20 cellular contexts compared by ENCODE assay signal in genomic region chr3:153734777-153735551, GRCh38.
A peak's percentile ranks its signal among the peaks of the same experiment; 100 is the strongest.
DNase-seq lines count a peak whose midpoint lies in the region; ATAC-seq, FAIRE-seq and TF ChIP-seq lines count a peak whose summit lies in the region.
"Had no signal": no experiment of that assay in that cellular context is flagged by ENCODE, and none has a peak within 500 bp of the region (broad histone marks: within the 10 kb centered on the region; RNA-seq: fewer than 3 reads in every experiment).

No MANE protein-coding gene starts in this region.

- no peak overlapping the region for H3K27ac ChIP-seq in foreskin keratinocyte

- no peaks in the 10 kb centered on the region for H3K36me3 ChIP-seq in skeletal muscle satellite cell (ENCODE audit: insufficient read depth, low read length)

- peak overlapping the region; percentile 23 for H3K4me2 ChIP-seq in skeletal muscle satellite cell (ENCODE audit: low read length)

- TF ChIP-seq POLR2A in H54 (IDR thresholded peaks at IDR 0.05; ENCODE audit: low read depth, low read length): no peak
- no peak for TF ChIP-seq POLR2A in GM12891 (IDR thresholded peaks at IDR 0.05; ENCODE audit: low read depth, low read length)

- peak; percentile 69 for FAIRE-seq in H54 (lab: Jason Lieb, UNC)
- FAIRE-seq in GM12891 (lab: Jason Lieb, UNC): no peak
- FAIRE-seq in frontal cortex (lab: Jason Lieb, UNC): no peak

- peak; percentile 97 for ATAC-seq in foreskin keratinocyte
- no peak for ATAC-seq in HG03342 (IDR thresholded peaks at IDR 0.05; ENCODE audit: unreplicated experiment)
- ATAC-seq: activated CD4-positive, alpha-beta T cell treated with anti-CD3 and anti-CD28 coated beads for 36 hours; left lobe of liver; sciatic nerve; stimulated activated naive CD8-positive, alpha-beta T cell treated with anti-CD3 and anti-CD28 coated beads, Interleukin-15, Interleukin-2, amounts not matched to agents 100 U/mL and 50 U/mL, for 24 hours; T-helper 17 cell had no signal

- TF ChIP-seq CTCF in foreskin keratinocyte (conservative IDR thresholded peaks at IDR 0.05): no peak

- DNase-seq in H54 (ENCODE audit: insufficient read length, low spot score) (peak; percentile 3), astrocyte of the hippocampus (ENCODE audit: low read depth, low spot score) (peak; percentile 28), foreskin keratinocyte (peak; percentile 69 to 91), GM12891 (ENCODE audit: insufficient read length, low spot score) (no peak), frontal cortex (ENCODE audit: low spot score in 2 of 2) (no peak), NCI-H748 treated with DMSO at 0.1 percent for 48 hours (lab: John Stamatoyannopoulos, UW) (no peak)
- DNase-seq: activated CD4-positive, alpha-beta T cell treated with anti-CD3 and anti-CD28 coated beads for 36 hours; activated T-cell treated with anti-CD3 and anti-CD28 coated beads, Interleukin-2, amount 50 U/mL, for 24 hours; amniotic stem cell; CD4-positive, alpha-beta T cell; glutamatergic neuron; NCI-H345; nephron progenitor cell; OCI-M1; stimulated activated naive CD8-positive, alpha-beta T cell treated with anti-CD3 and anti-CD28 coated beads, Interleukin-15, Interleukin-2, amounts not matched to agents 100 U/mL and 50 U/mL, for 24 hours; T-helper 17 cell had no signal

- H3K27me3 ChIP-seq in foreskin keratinocyte: no peaks in the 10 kb centered on the region
- H3K27me3 ChIP-seq in skeletal muscle satellite cell (ENCODE audit: control insufficient read depth, insufficient read depth, low read length): no peaks in the 10 kb centered on the region

- no peaks in the 10 kb centered on the region for H3K4me1 ChIP-seq in foreskin keratinocyte
- peaks cover 14% of the 10 kb centered on the region for H3K4me1 ChIP-seq in skeletal muscle satellite cell (ENCODE audit: control insufficient read depth, insufficient read depth, low read length)

- H3K9me3 ChIP-seq in skeletal muscle satellite cell (replicated peaks; ENCODE audit: low read length): no peaks in the 10 kb centered on the region

- no peak overlapping the region for H3K4me3 ChIP-seq in skeletal muscle satellite cell (ENCODE audit: low read length)

- H3K9ac ChIP-seq in skeletal muscle satellite cell (ENCODE audit: low read depth, low read length): no peak overlapping the region

TF ChIP-seq in GM12891, 5 proteins besides CTCF, POLR2A, EP300 and RAD21:
- TF ChIP-seq POU2F2 (IDR thresholded peaks at IDR 0.05; ENCODE audit: low read depth, low read length): no peak
- no peak for TF ChIP-seq POLR2AphosphoS5 (IDR thresholded peaks at IDR 0.05; ENCODE audit: low read depth, low read length)
- no peak for TF ChIP-seq SPI1 (IDR thresholded peaks at IDR 0.05; ENCODE audit: low read depth, low read length)
- TF ChIP-seq PAX5 (IDR thresholded peaks at IDR 0.05; ENCODE audit: insufficient read depth, low read length, severe bottlenecking): no peak
- no peak for TF ChIP-seq TAF1 (IDR thresholded peaks at IDR 0.05; ENCODE audit: low read depth, low read length)

Comparison
In these comparisons a context has a peak if more than half of its experiments do, and no peak if none do; other contexts are left out.
1. DNase-seq: peak in H54 (single experiment), astrocyte of the hippocampus (single experiment) and foreskin keratinocyte (2 of 2); none in GM12891 (single experiment), frontal cortex (0 of 2) and NCI-H748 treated with DMSO at 0.1 percent for 48 hours (single experiment).